ENCODE assay signal across 17 cellular contexts in genomic region chr6:141110486-141110885, GRCh38.
DNase-seq lines count a peak whose midpoint lies in the region; ATAC-seq and TF ChIP-seq lines count a peak whose summit lies in the region.
"Had no signal": no experiment of that assay in that cellular context is flagged by ENCODE, and none has a peak within 500 bp of the region (broad histone marks: within the 10 kb centered on the region; RNA-seq: fewer than 3 reads in every experiment).

No MANE protein-coding gene starts in this region.

- H3K4me2 ChIP-seq in GM23248 (ENCODE audit: unreplicated experiment): peak overlapping the region; percentile 33
- H3K4me2 ChIP-seq in MM.1S (ENCODE audit: low read depth, low read length): no peak overlapping the region

- H3F3A ChIP-seq in GM23248 (ENCODE audit: insufficient read depth) (peaks cover 17% of the 10 kb centered on the region), MM.1S (ENCODE audit: insufficient read depth, low read length) (no peaks in the 10 kb centered on the region)

- H3K27me3 Mint-ChIP-seq in WTC11 (ENCODE audit: low read depth) (no peaks in the 10 kb centered on the region), type B pancreatic cell (no peaks in the 10 kb centered on the region)

- H3K4me1 Mint-ChIP-seq in WTC11 (peaks cover 51% of the 10 kb centered on the region), type B pancreatic cell (ENCODE audit: unreplicated experiment) (peaks cover 6% of the 10 kb centered on the region)

- H3K4me3 ChIP-seq in GM23248 (no peak overlapping the region), fibroblast of pulmonary artery (replicated peaks; ENCODE audit: low read depth, low read length) (no peak overlapping the region), MM.1S (ENCODE audit: low read length) (no peak overlapping the region)

- H3K27ac ChIP-seq in GM23248: peak overlapping the region; percentile 72
- no peak overlapping the region for H3K27ac ChIP-seq in MM.1S (ENCODE audit: low read length)

- H3K79me2 ChIP-seq in GM23248 (ENCODE audit: insufficient read depth) (no peaks in the 10 kb centered on the region), MM.1S (ENCODE audit: low read length) (no peaks in the 10 kb centered on the region)

- DNase-seq in GM23248 (peak; percentile 92), WTC11 (ENCODE audit: low spot score) (no peak), fibroblast of pulmonary artery (ENCODE audit: low read depth) (peak; percentile 79), renal cortical epithelial cell (ENCODE audit: low read depth) (peak; percentile 42), NCI-H1694 (lab: John Stamatoyannopoulos, UW) (no peak), MM.1S (no peak), type B pancreatic cell (ENCODE audit: extremely low spot score, unreplicated experiment) (no peak)
- no peak for DNase-seq in activated effector memory CD4-positive, alpha-beta T cell treated with Interleukin-2 at 50 U/mL for 16 hours
- DNase-seq: amygdala; CD4-positive, alpha-beta T cell; effector CD4-positive, alpha-beta T cell; NCI-H1417; NCI-H2227 treated with DMSO at 0.1 percent for 48 hours; stimulated activated naive CD4-positive, alpha-beta T cell treated with Interleukin-2 at 50 U/mL for 16 hours had no signal

- H3K36me3 Mint-ChIP-seq in WTC11 (peaks cover 11% of the 10 kb centered on the region), type B pancreatic cell (no peaks in the 10 kb centered on the region)

- H4K20me1 ChIP-seq in GM23248 (ENCODE audit: insufficient read depth): no peaks in the 10 kb centered on the region
- no peaks in the 10 kb centered on the region for H4K20me1 ChIP-seq in MM.1S (ENCODE audit: insufficient read depth, low read length)

- ATAC-seq in WTC11: no peak
- ATAC-seq: left lobe of liver had no signal

- WGBS in GM23248 (ENCODE audit: low coverage in 1 of 2, low lambda C conversion rate in 2 of 2, missing lambda C conversion rate in 2 of 2), 2 experiments: 2 to 16% methylated on average over 2 of the region's 2 CpGs

- H3K4me1 ChIP-seq in GM23248 (ENCODE audit: insufficient read depth) (peaks cover 25% of the 10 kb centered on the region), MM.1S (ENCODE audit: low read length) (no peaks in the 10 kb centered on the region)

- H2AFZ ChIP-seq in GM23248: peak overlapping the region; percentile 61
- H2AFZ ChIP-seq in MM.1S (ENCODE audit: low read length): no peak overlapping the region

- CTCF ChIA-PET in WTC11 (lab: Charles Lee): no interaction called here

- TF ChIP-seq CTCF in WTC11 (IDR thresholded peaks at IDR 0.05): no peak
- TF ChIP-seq CTCF in fibroblast of pulmonary artery (IDR thresholded peaks at IDR 0.05; ENCODE audit: low read length, missing control alignments): no peak
- TF ChIP-seq CTCF in MM.1S (IDR thresholded peaks at IDR 0.05; ENCODE audit: low read length): no peak
- TF ChIP-seq CTCF in type B pancreatic cell (conservative IDR thresholded peaks at IDR 0.05): no peak

- H3K27ac Mint-ChIP-seq in WTC11: peak overlapping the region; percentile 49
- no peak overlapping the region for H3K27ac Mint-ChIP-seq in type B pancreatic cell
- H3K27ac Mint-ChIP-seq: activated T-helper 1 cell treated with anti-CD3 and anti-CD28 coated beads, Interleukin-12 subunit alpha, Interleukin-12 subunit beta, Interleukin-2, Interleukin-4 antibody, amounts not matched to agents 30 ng/mL and 10 ng/mL and 1 ng/mL, durations not matched to agents 14 hours and 24 hours and 36 hours; CD4-positive, alpha-beta T cell; nephron had no signal

- H3K9me3 ChIP-seq in GM23248 (ENCODE audit: low read depth) (no peaks in the 10 kb centered on the region), MM.1S (replicated peaks; ENCODE audit: insufficient read depth, low read length) (no peaks in the 10 kb centered on the region)

- H3K9ac ChIP-seq in GM23248 (0 out of 2 replicates have a peak overlapping the region, but pooled peaks have one; percentile 16), MM.1S (ENCODE audit: low read length) (no peak overlapping the region)

- H3K36me3 ChIP-seq in GM23248 (ENCODE audit: low read depth): no peaks in the 10 kb centered on the region
- no peaks in the 10 kb centered on the region for H3K36me3 ChIP-seq in MM.1S (replicated peaks; ENCODE audit: insufficient read depth, low read length)

- H3K4me3 Mint-ChIP-seq in WTC11 (no peak overlapping the region), type B pancreatic cell (no peak overlapping the region)
- H3K4me3 Mint-ChIP-seq: activated T-helper 1 cell treated with anti-CD3 and anti-CD28 coated beads, Interleukin-12 subunit alpha, Interleukin-12 subunit beta, Interleukin-2, Interleukin-4 antibody, amounts not matched to agents 30 ng/mL and 10 ng/mL and 1 ng/mL, durations not matched to agents 14 hours and 24 hours and 36 hours; CD4-positive, alpha-beta T cell; nephron had no signal

- H3K9me3 Mint-ChIP-seq in WTC11 (peaks cover 5% of the 10 kb centered on the region), type B pancreatic cell (no peaks in the 10 kb centered on the region)
- H3K9me3 Mint-ChIP-seq: activated T-helper 1 cell treated with anti-CD3 and anti-CD28 coated beads, Interleukin-12 subunit alpha, Interleukin-12 subunit beta, Interleukin-2, Interleukin-4 antibody, amounts not matched to agents 30 ng/mL and 10 ng/mL and 1 ng/mL, durations not matched to agents 14 hours and 24 hours and 36 hours; CD4-positive, alpha-beta T cell had no signal

- H3K27me3 ChIP-seq in GM23248 (replicated peaks; ENCODE audit: insufficient read depth) (no peaks in the 10 kb centered on the region), MM.1S (replicated peaks; ENCODE audit: insufficient read depth, low read length) (no peaks in the 10 kb centered on the region)

- POLR2A ChIA-PET in WTC11 (lab: Charles Lee): no interaction called here

- H3K9me2 ChIP-seq in GM23248 (ENCODE audit: insufficient read depth): no peaks in the 10 kb centered on the region
- H3K9me2 ChIP-seq in MM.1S (replicated peaks; ENCODE audit: insufficient read depth, low read length): no peaks in the 10 kb centered on the region

- in situ Hi-C loops in GM23248 (cut with MboI): no loop called here

TF ChIP-seq in WTC11, 78 proteins besides CTCF, POLR2A, EP300 and RAD21:
- TF ChIP-seq E2F4 (CRISPR knock-in tag; IDR thresholded peaks at IDR 0.05; ENCODE audit: borderline replicate concordance, low read depth): no peak
TF ChIP-seq in WTC11: peak in this region for 0.

Comparison
In these comparisons a context has a peak if more than half of its experiments do, and no peak if none do; other contexts are left out.
1. DNase-seq: peak in GM23248 (single experiment), fibroblast of pulmonary artery (single experiment) and renal cortical epithelial cell (single experiment); none in WTC11 (single experiment), activated effector memory CD4-positive, alpha-beta T cell treated with Interleukin-2 at 50 U/mL for 16 hours (single experiment), NCI-H1694 (single experiment), MM.1S (single experiment) and type B pancreatic cell (single experiment).